Comparison of ENCODE assay signal across 16 cellular contexts in genomic region chr19:38055655-38056521, GRCh38.
A peak's percentile ranks its signal among the peaks of the same experiment; 100 is the strongest.
DNase-seq lines count a peak whose midpoint lies in the region; ATAC-seq and TF ChIP-seq lines count a peak whose summit lies in the region.
"Had no signal": no experiment of that assay in that cellular context is flagged by ENCODE, and none has a peak within 500 bp of the region (broad histone marks: within the 10 kb centered on the region; RNA-seq: fewer than 3 reads in every experiment).

No MANE protein-coding gene starts in this region.

- H3K36me3 Mint-ChIP-seq in activated CD4-positive, alpha-beta T cell treated with anti-CD3 and anti-CD28 coated beads, Interleukin-2, amount 10 ng/mL, durations not matched to agents 7 days and 5 days (ENCODE audit: low read depth) = peaks cover 8% of the 10 kb centered on the region
- H3K36me3 Mint-ChIP-seq in chondrocyte (ENCODE audit: low read depth) = no peaks in the 10 kb centered on the region

- no peak for ATAC-seq in HG03025 (IDR thresholded peaks at IDR 0.05; ENCODE audit: low FRiP score, unreplicated experiment)
- no peak for ATAC-seq in HG02973 (IDR thresholded peaks at IDR 0.05; ENCODE audit: unreplicated experiment)

- peak; percentile 37 for TF ChIP-seq CTCF in chondrocyte (IDR thresholded peaks at IDR 0.05)
- TF ChIP-seq CTCF in retinal pigment epithelial cell (conservative IDR thresholded peaks at IDR 0.05; ENCODE audit: low read depth, low read length) = peak; percentile 40

- no peaks in the 10 kb centered on the region for H3K36me3 ChIP-seq in KOPT-K1 (ENCODE audit: insufficient read depth, low read length)
- H3K36me3 ChIP-seq: neutrophil, vagina had no signal

- no peaks in the 10 kb centered on the region for H3K9me3 ChIP-seq in KOPT-K1 (ENCODE audit: insufficient read depth, low read length, poor library complexity, severe bottlenecking)
- H3K9me3 ChIP-seq: neutrophil, vagina had no signal

- H3K4me3 ChIP-seq in retinal pigment epithelial cell (ENCODE audit: low read length) = no peak overlapping the region
- H3K4me3 ChIP-seq: vagina had no signal

- POLR2A ChIA-PET in activated CD4-positive, alpha-beta T cell treated with anti-CD3 and anti-CD28 coated beads, Interleukin-2, amount 10 ng/mL, durations not matched to agents 7 days and 5 days (lab: Charles Lee) = no interaction called here

- H3K27ac Mint-ChIP-seq in activated CD4-positive, alpha-beta T cell treated with anti-CD3 and anti-CD28 coated beads, Interleukin-2, amount 10 ng/mL, durations not matched to agents 7 days and 5 days = peak overlapping the region; percentile 21
- peak overlapping the region; percentile 1 for H3K27ac Mint-ChIP-seq in chondrocyte (ENCODE audit: unreplicated experiment)
- H3K27ac Mint-ChIP-seq: activated naive CD8-positive, alpha-beta T cell had no signal

- H3K27ac ChIP-seq in KOPT-K1 (ENCODE audit: low read depth, low read length, poor library complexity, severe bottlenecking) = peak overlapping the region; percentile 66
- H3K27ac ChIP-seq: neutrophil, vagina had no signal

- H3K27me3 Mint-ChIP-seq in activated CD4-positive, alpha-beta T cell treated with anti-CD3 and anti-CD28 coated beads, Interleukin-2, amount 10 ng/mL, durations not matched to agents 7 days and 5 days = no peaks in the 10 kb centered on the region
- H3K27me3 Mint-ChIP-seq in chondrocyte (ENCODE audit: low read depth) = no peaks in the 10 kb centered on the region
- H3K27me3 Mint-ChIP-seq: activated naive CD8-positive, alpha-beta T cell had no signal

- DNase-seq in activated CD4-positive, alpha-beta T cell treated with anti-CD3 and anti-CD28 coated beads, Interleukin-2, amount 10 ng/mL, durations not matched to agents 7 days and 5 days = no peak
- DNase-seq in activated CD4-positive, alpha-beta T cell treated with anti-CD3 and anti-CD28 coated beads for 1 hour = no peak
- DNase-seq in chondrocyte (ENCODE audit: low spot score) (no peak), retinal pigment epithelial cell (ENCODE audit: low read depth) (no peak), hippocampal formation (lab: John Stamatoyannopoulos, UW) (no peak)
- DNase-seq: foreskin melanocyte; GDM1; MV-4-11; stimulated activated CD4-positive, alpha-beta T cell treated with anti-CD3 and anti-CD28 coated beads, Interleukin-12 subunit alpha, Interleukin-12 subunit beta, amount 100 ng/mL, for 4 hours; T-helper 2 cell had no signal

- peaks cover 28% of the 10 kb centered on the region for H3K4me1 Mint-ChIP-seq in activated CD4-positive, alpha-beta T cell treated with anti-CD3 and anti-CD28 coated beads, Interleukin-2, amount 10 ng/mL, durations not matched to agents 7 days and 5 days
- peaks cover 18% of the 10 kb centered on the region for H3K4me1 Mint-ChIP-seq in chondrocyte (ENCODE audit: low read depth)

- CTCF ChIA-PET in activated CD4-positive, alpha-beta T cell treated with anti-CD3 and anti-CD28 coated beads, Interleukin-2, amount 10 ng/mL, durations not matched to agents 7 days and 5 days (lab: Charles Lee) = interaction anchor here (0.5 to 1.3 kb wide), 3 partner anchors 17 to 153 kb away, joined by 3 to 7 read pairs (median 3); no protein-coding TSS in a partner anchor

- H3K9me3 Mint-ChIP-seq in activated CD4-positive, alpha-beta T cell treated with anti-CD3 and anti-CD28 coated beads, Interleukin-2, amount 10 ng/mL, durations not matched to agents 7 days and 5 days = peaks cover 5% of the 10 kb centered on the region
- H3K9me3 Mint-ChIP-seq in chondrocyte (ENCODE audit: low read depth) = no peaks in the 10 kb centered on the region

- no peak overlapping the region for H3K4me3 Mint-ChIP-seq in activated CD4-positive, alpha-beta T cell treated with anti-CD3 and anti-CD28 coated beads, Interleukin-2, amount 10 ng/mL, durations not matched to agents 7 days and 5 days
- no peak overlapping the region for H3K4me3 Mint-ChIP-seq in chondrocyte (ENCODE audit: unreplicated experiment)
- H3K4me3 Mint-ChIP-seq: activated naive CD8-positive, alpha-beta T cell had no signal
